Comparison of ENCODE assay signal across 34 cellular contexts in the genomic region with DNA sequence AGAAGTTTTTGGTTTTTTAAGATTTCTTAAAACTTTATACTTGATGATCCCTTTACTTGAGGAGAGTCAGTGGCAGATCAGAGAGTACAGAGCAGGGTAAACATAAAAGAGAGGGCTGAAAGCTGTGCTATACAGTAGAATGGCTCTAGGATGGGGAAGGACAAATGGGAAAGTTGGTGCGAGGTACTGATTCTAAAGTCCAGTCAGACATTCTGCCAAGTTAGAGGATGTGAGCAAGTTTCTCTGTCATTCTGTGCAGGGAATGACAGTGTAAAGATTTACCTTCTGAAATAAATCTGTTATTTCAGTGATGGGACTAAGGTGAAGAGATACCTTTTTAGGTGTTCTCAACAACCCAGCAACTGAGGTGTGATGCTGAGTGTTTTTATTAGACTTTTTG.
"Had no signal": no experiment of that assay in that cellular context is flagged by ENCODE, and none has a peak within 500 bp of the region (broad histone marks: within the 10 kb centered on the region; RNA-seq: fewer than 3 reads in every experiment).

No MANE protein-coding gene starts in this region.

- H3K27ac ChIP-seq: adrenal gland, body of pancreas, brain microvascular endothelial cell, breast epithelium, VCaP had no signal

- FAIRE-seq: astrocyte, TTC549 had no signal

- H3K4me3 ChIP-seq: adrenal gland, body of pancreas, breast epithelium had no signal

- DNase-seq: activated B cell treated with CpG ODN at 0.5 μM for 24 hours; activated CD4-positive, alpha-beta memory T cell treated with anti-CD3 and anti-CD28 coated beads for 36 hours; activated CD4-positive, alpha-beta T cell treated with anti-CD3 and anti-CD28 coated beads for 4 hours; activated CD4-positive, alpha-beta T cell treated with anti-CD3 and anti-CD28 coated beads, Interleukin-2, amount 10 ng/mL, durations not matched to agents 24 days and 14 days; activated CD4-positive, alpha-beta T cell treated with anti-CD3 and anti-CD28 coated beads, Interleukin-2, amount 50 U/mL, for 1 hour; activated CD4-positive, alpha-beta T cell treated with anti-CD3 and anti-CD28 coated beads, Interleukin-2, amount 50 U/mL, for 4 hours; activated CD4-positive, CD25-positive, alpha-beta regulatory T cell treated with anti-CD3 and anti-CD28 coated beads, Interleukin-2, amount 50 U/mL, for 72 hours; activated CD8-positive, alpha-beta memory T cell treated with anti-CD3 and anti-CD28 coated beads, Interleukin-2, amount 50 U/mL, for 4 hours; activated CD8-positive, alpha-beta T cell treated with anti-CD3 and anti-CD28 coated beads for 36 hours; activated effector memory CD4-positive, alpha-beta T cell treated with anti-CD3 and anti-CD28 coated beads, Interleukin-2, amount 50 U/mL, for 16 hours; activated gamma-delta T cell treated with Interleukin-2 at 50 U/mL for 16 hours; activated naive CD4-positive, alpha-beta T cell; activated naive CD4-positive, alpha-beta T cell treated with anti-CD3 and anti-CD28 coated beads for 36 hours; activated naive CD4-positive, alpha-beta T cell treated with anti-CD3 and anti-CD28 coated beads, Interleukin-2, amount 50 U/mL, for 16 hours; activated naive CD8-positive, alpha-beta T cell treated with anti-CD3 and anti-CD28 coated beads for 36 hours; activated T-cell treated with anti-CD3 and anti-CD28 coated beads for 4 hours; activated T-cell treated with anti-CD3 and anti-CD28 coated beads, Interleukin-2, amount 50 U/mL, for 1 hour; activated T-cell treated with anti-CD3 and anti-CD28 coated beads, Interleukin-2, amount 50 U/mL, for 4 hours; activated T-cell treated with anti-CD3 and anti-CD28 coated beads, Interleukin-2, amount 50 U/mL, for 72 hours; adrenal gland; amniotic stem cell; aorta; body of pancreas; brain microvascular endothelial cell; central memory CD4-positive, alpha-beta T cell; T-helper 1 cell; T-helper 2 cell; T-helper 9 cell had no signal

- H3K36me3 ChIP-seq: adrenal gland, brain microvascular endothelial cell, breast epithelium had no signal

- ATAC-seq: activated CD8-positive, alpha-beta T cell treated with anti-CD3 and anti-CD28 coated beads for 36 hours; activated naive CD4-positive, alpha-beta T cell treated with anti-CD3 and anti-CD28 coated beads, Interleukin-2, amount 50 U/mL, for 72 hours; activated T-cell treated with anti-CD3 and anti-CD28 coated beads, Interleukin-2, amount 50 U/mL, for 4 hours; activated T-cell treated with anti-CD3 and anti-CD28 coated beads, Interleukin-2, amount 50 U/mL, for 72 hours; activated T-helper 17 cell treated with anti-CD3 and anti-CD28 coated beads, Interleukin-2, amount 50 U/mL, for 72 hours; body of pancreas had no signal

- H3K4me1 ChIP-seq: adrenal gland, body of pancreas, breast epithelium had no signal

- H3K9me3 ChIP-seq: adrenal gland, body of pancreas, breast epithelium had no signal

- H3K27me3 ChIP-seq: adrenal gland, body of pancreas, brain microvascular endothelial cell, breast epithelium had no signal
